In the genomic region with DNA sequence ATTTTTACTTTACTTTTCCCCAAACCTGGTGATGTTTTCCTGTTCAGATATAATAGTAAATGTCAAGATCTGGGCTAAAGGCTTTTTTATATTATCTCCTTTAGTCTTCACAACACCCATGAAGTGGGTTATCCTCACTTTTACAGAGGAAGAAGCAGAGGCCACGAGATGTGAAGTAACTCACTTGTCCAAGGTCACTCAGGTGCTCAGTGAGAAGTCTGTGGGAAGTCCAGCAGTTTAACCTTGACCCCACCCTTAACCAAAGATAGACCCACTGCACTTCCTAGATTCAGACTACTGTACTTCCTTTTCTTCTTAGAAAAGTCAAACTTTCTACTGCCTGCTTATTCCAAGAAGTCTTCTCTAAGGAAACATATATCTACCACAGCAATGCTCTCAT, we compare ENCODE assay signal across 24 cellular contexts. TPM values are rescaled to one million over a fixed set of nuclear protein-coding genes. Genes with fewer than 3 reads are reported as not detected.
DNase-seq lines count a peak whose midpoint lies in the region; ATAC-seq and TF ChIP-seq lines count a peak whose summit lies in the region.
"Had no signal": no experiment of that assay in that cellular context is flagged by ENCODE, and none has a peak within 500 bp of the region (broad histone marks: within the 10 kb centered on the region; RNA-seq: fewer than 3 reads in every experiment).

No MANE protein-coding gene starts in this region.

- H3K4me3 Mint-ChIP-seq in activated CD4-positive, alpha-beta T cell treated with anti-CD3 and anti-CD28 coated beads, Interleukin-2, amount 10 ng/mL, durations not matched to agents 24 days and 14 days = peak overlapping the region; percentile 70
- H3K4me3 Mint-ChIP-seq in activated CD4-positive, alpha-beta memory T cell treated with anti-CD3 and anti-CD28 coated beads for 36 hours = no peak overlapping the region
- H3K4me3 Mint-ChIP-seq in effector memory CD8-positive, alpha-beta T cell = peak overlapping the region in 1 of 2 donors; percentile 11
- H3K4me3 Mint-ChIP-seq: brain, endodermal cell, GM23338 had no signal

- peaks cover 47% of the 10 kb centered on the region for H3K36me3 Mint-ChIP-seq in activated CD4-positive, alpha-beta T cell treated with anti-CD3 and anti-CD28 coated beads, Interleukin-2, amount 10 ng/mL, durations not matched to agents 24 days and 14 days (ENCODE audit: low read depth)
- peaks cover 20% of the 10 kb centered on the region for H3K36me3 Mint-ChIP-seq in activated CD4-positive, alpha-beta memory T cell treated with anti-CD3 and anti-CD28 coated beads for 36 hours
- H3K36me3 Mint-ChIP-seq in effector memory CD8-positive, alpha-beta T cell (ENCODE audit: insufficient read depth) = peaks cover 47% of the 10 kb centered on the region
- H3K36me3 Mint-ChIP-seq: brain had no signal

- in situ Hi-C loops in brain microvascular endothelial cell (cut with HindIII; ENCODE audit: low pct_ligation_motif_present, low sequenced_read_pairs) = no loop called here

- peak; percentile 43 for ATAC-seq in DND-41 (ENCODE audit: insufficient read depth, low read depth)
- no peak for ATAC-seq in effector memory CD8-positive, alpha-beta T cell (replicated peaks)
- no peak for ATAC-seq in GM19467 (IDR thresholded peaks at IDR 0.05; ENCODE audit: unreplicated experiment)
- no peak for ATAC-seq in HG03175 (IDR thresholded peaks at IDR 0.05; ENCODE audit: unreplicated experiment)
- ATAC-seq: A549, GM23338, sciatic nerve had no signal

- H3K27me3 ChIP-seq in DND-41 (ENCODE audit: insufficient read depth, low read length, poor library complexity) (no peaks in the 10 kb centered on the region), brain microvascular endothelial cell (replicated peaks) (no peaks in the 10 kb centered on the region)
- H3K27me3 ChIP-seq: Peyer's patch, SJCRH30 had no signal

- CTCF ChIA-PET in activated CD4-positive, alpha-beta memory T cell treated with anti-CD3 and anti-CD28 coated beads for 36 hours (lab: Charles Lee) = interaction anchor here (0.7 to 3.9 kb wide), 4 partner anchors 8 to 85 kb away, joined by 3 to 26 read pairs (median 13); no protein-coding TSS in a partner anchor

- TF ChIP-seq CTCF in DND-41 (IDR thresholded peaks at IDR 0.05; ENCODE audit: borderline replicate concordance, extremely low read depth, low read length, poor library complexity, severe bottlenecking) (no peak), brain microvascular endothelial cell (IDR thresholded peaks at IDR 0.05; ENCODE audit: low read depth, low read length, missing control alignments) (no peak)

- peaks cover 4% of the 10 kb centered on the region; the same call in 1 of the 2 replicates for H3K36me3 ChIP-seq in DND-41 (ENCODE audit: insufficient read depth, low read length)
- H3K36me3 ChIP-seq in brain microvascular endothelial cell (replicated peaks) = no peaks in the 10 kb centered on the region
- H3K36me3 ChIP-seq: Peyer's patch, SJCRH30 had no signal

- H3K4me3 ChIP-seq in DND-41 (ENCODE audit: low read depth in 1 of 2, low read length in 2 of 2) (peak overlapping the region in 1 of 2 experiments; percentile 22; a peak in 1 of 4 replicates), brain microvascular endothelial cell (ENCODE audit: low read depth, low read length) (no peak overlapping the region)
- H3K4me3 ChIP-seq: A549, GM23338, Peyer's patch, SJCRH30 had no signal

- peaks cover 57% of the 10 kb centered on the region for H3K4me1 ChIP-seq in DND-41 (ENCODE audit: insufficient read depth, low read length)
- H3K4me1 ChIP-seq: A549, Peyer's patch, SJCRH30 had no signal

- H3K27ac Mint-ChIP-seq in activated CD4-positive, alpha-beta T cell treated with anti-CD3 and anti-CD28 coated beads, Interleukin-2, amount 10 ng/mL, durations not matched to agents 24 days and 14 days = peak overlapping the region; percentile 75
- peak overlapping the region; percentile 80 for H3K27ac Mint-ChIP-seq in activated CD4-positive, alpha-beta memory T cell treated with anti-CD3 and anti-CD28 coated beads for 36 hours
- H3K27ac Mint-ChIP-seq in effector memory CD8-positive, alpha-beta T cell = peak overlapping the region; percentile 59 to 80
- H3K27ac Mint-ChIP-seq: brain, endodermal cell, GM23338 had no signal

- peaks cover 57% of the 10 kb centered on the region for H3K4me1 Mint-ChIP-seq in activated CD4-positive, alpha-beta T cell treated with anti-CD3 and anti-CD28 coated beads, Interleukin-2, amount 10 ng/mL, durations not matched to agents 24 days and 14 days
- H3K4me1 Mint-ChIP-seq in activated CD4-positive, alpha-beta memory T cell treated with anti-CD3 and anti-CD28 coated beads for 36 hours (ENCODE audit: low read depth) = peaks cover 50% of the 10 kb centered on the region
- H3K4me1 Mint-ChIP-seq in effector memory CD8-positive, alpha-beta T cell (ENCODE audit: low read depth in 2 of 2) = peaks cover 40 to 48% of the 10 kb centered on the region in 2 donors
- H3K4me1 Mint-ChIP-seq: brain had no signal

- H2AFZ ChIP-seq in DND-41 (ENCODE audit: low read depth, low read length) = no peak overlapping the region
- H2AFZ ChIP-seq: GM23338 had no signal

- no peaks in the 10 kb centered on the region for H3K27me3 Mint-ChIP-seq in activated CD4-positive, alpha-beta T cell treated with anti-CD3 and anti-CD28 coated beads, Interleukin-2, amount 10 ng/mL, durations not matched to agents 24 days and 14 days
- H3K27me3 Mint-ChIP-seq in activated CD4-positive, alpha-beta memory T cell treated with anti-CD3 and anti-CD28 coated beads for 36 hours = no peaks in the 10 kb centered on the region
- H3K27me3 Mint-ChIP-seq in effector memory CD8-positive, alpha-beta T cell = no peaks in the 10 kb centered on the region
- H3K27me3 Mint-ChIP-seq: brain had no signal

- no peaks in the 10 kb centered on the region for H3K9me3 Mint-ChIP-seq in activated CD4-positive, alpha-beta T cell treated with anti-CD3 and anti-CD28 coated beads, Interleukin-2, amount 10 ng/mL, durations not matched to agents 24 days and 14 days
- H3K9me3 Mint-ChIP-seq in activated CD4-positive, alpha-beta memory T cell treated with anti-CD3 and anti-CD28 coated beads for 36 hours = no peaks in the 10 kb centered on the region
- H3K9me3 Mint-ChIP-seq in effector memory CD8-positive, alpha-beta T cell = no peaks in the 10 kb centered on the region
- H3K9me3 Mint-ChIP-seq: brain, endodermal cell, GM23338 had no signal

- peak overlapping the region; percentile 29 for H3K9ac ChIP-seq in DND-41 (ENCODE audit: low read depth, low read length)

- H4K20me1 ChIP-seq in DND-41 (ENCODE audit: insufficient read depth, low read length) = no peaks in the 10 kb centered on the region

- POLR2A ChIA-PET in activated CD4-positive, alpha-beta memory T cell treated with anti-CD3 and anti-CD28 coated beads for 36 hours (lab: Charles Lee) = interaction anchor here (0.7 to 1.3 kb wide), 5 partner anchors 9 to 85 kb away, joined by 3 to 4 read pairs (median 3); no protein-coding TSS in a partner anchor

- H3K9me3 ChIP-seq in DND-41 (ENCODE audit: insufficient read depth, low read length, severe bottlenecking) = no peaks in the 10 kb centered on the region
- H3K9me3 ChIP-seq: A549, Peyer's patch, SJCRH30 had no signal

- H3K27ac ChIP-seq in DND-41 (ENCODE audit: low read length) (peak overlapping the region; percentile 85), brain microvascular endothelial cell (no peak overlapping the region)
- H3K27ac ChIP-seq: A549, Peyer's patch, SJCRH30 had no signal

- peak overlapping the region; percentile 58 for H3K4me2 ChIP-seq in DND-41 (ENCODE audit: insufficient read depth, low read length)
- H3K4me2 ChIP-seq: A549, GM23338 had no signal

- peaks cover 45% of the 10 kb centered on the region for H3K79me2 ChIP-seq in DND-41 (ENCODE audit: insufficient read depth, low read length)

- peak; percentile 66 for DNase-seq in activated CD4-positive, alpha-beta T cell treated with anti-CD3 and anti-CD28 coated beads, Interleukin-2, amount 10 ng/mL, durations not matched to agents 24 days and 14 days
- no peak for DNase-seq in activated CD4-positive, alpha-beta T cell treated with anti-CD3 and anti-CD28 coated beads for 48 hours
- DNase-seq in DND-41 (no peak), brain microvascular endothelial cell (no peak)
- no peak for DNase-seq in activated CD4-positive, alpha-beta memory T cell treated with anti-CD3 and anti-CD28 coated beads for 36 hours
- DNase-seq in effector memory CD8-positive, alpha-beta T cell = no peak
- DNase-seq: activated CD8-positive, alpha-beta memory T cell treated with anti-CD3 and anti-CD28 coated beads, Interleukin-2, amount 50 U/mL, for 4 hours; EL; endodermal cell; islet precursor cell; midbrain; NCI-H1105 treated with DMSO at 0.1 percent for 48 hours; NCI-H2107; NCI-H510A treated with DMSO at 0.1 percent for 48 hours; Peyer's patch; SJCRH30; stimulated activated CD4-positive, alpha-beta T cell treated with anti-CD3 and anti-CD28 coated beads, Interleukin-15, amount 100 ng/mL, for 24 hours; T-helper 9 cell had no signal

- intact Hi-C loops in activated CD4-positive, alpha-beta T cell treated with anti-CD3 and anti-CD28 coated beads, Interleukin-2, amount 10 ng/mL, durations not matched to agents 24 days and 14 days (cut with micrococcal nuclease) = loop anchor here (1.0 kb wide), 1 partner anchor 8 kb away; no protein-coding TSS in a partner anchor
- intact Hi-C loops in activated CD4-positive, alpha-beta memory T cell treated with anti-CD3 and anti-CD28 coated beads for 36 hours (cut with micrococcal nuclease) = no loop called here

RNA-seq across cellular contexts. Expression of gene STAT1, which starts 56.3 kb away (rescaled TPM):
- total RNA-seq in activated CD4-positive, alpha-beta T cell treated with anti-CD3 and anti-CD28 coated beads, Interleukin-2, amount 10 ng/mL, durations not matched to agents 24 days and 14 days = 152 and 160 TPM in 2 replicates
- total RNA-seq in activated CD4-positive, alpha-beta memory T cell treated with anti-CD3 and anti-CD28 coated beads for 36 hours = 100 to 1,000 TPM; 309 to 314 TPM
